ENCODE assay signal across 20 cellular contexts in the genomic region with DNA sequence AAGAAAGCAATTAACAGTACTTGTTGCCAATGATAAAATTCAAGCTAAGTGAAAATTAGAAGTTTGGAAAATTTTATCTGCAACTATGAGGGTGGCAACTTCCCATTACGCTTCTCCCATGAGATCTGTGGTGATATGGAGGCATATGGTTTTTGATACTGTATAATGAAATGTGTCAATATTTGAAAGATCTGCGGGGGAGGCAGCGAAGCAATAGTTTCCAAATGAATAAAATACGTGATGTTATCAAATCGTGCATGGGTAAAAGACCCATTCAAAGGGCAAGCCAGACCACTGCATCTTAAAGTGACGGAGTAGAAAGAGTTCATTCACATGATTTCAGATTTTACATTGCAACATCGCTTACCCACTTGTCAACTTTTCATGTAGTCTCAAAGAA. TPM values are rescaled to one million over a fixed set of nuclear protein-coding genes. Genes with fewer than 3 reads are reported as not detected.
DNase-seq lines count a peak whose midpoint lies in the region; ATAC-seq, FAIRE-seq and TF ChIP-seq lines count a peak whose summit lies in the region.
"Had no signal": no experiment of that assay in that cellular context is flagged by ENCODE, and none has a peak within 500 bp of the region (broad histone marks: within the 10 kb centered on the region; RNA-seq: fewer than 3 reads in every experiment).

No MANE protein-coding gene starts in this region.

- FAIRE-seq in GM18507 (lab: Jason Lieb, UNC): peak; percentile 5
- FAIRE-seq: H54 had no signal

- H3K27me3 Mint-ChIP-seq in activated T-cell treated with anti-CD3 and anti-CD28 coated beads, Interleukin-2, amount 50 U/mL, for 4 hours (ENCODE audit: low read depth): no peaks in the 10 kb centered on the region
- no peaks in the 10 kb centered on the region for H3K27me3 Mint-ChIP-seq in activated T-cell treated with anti-CD3 and anti-CD28 coated beads, Interleukin-2, amount 50 U/mL, for 24 hours

- no peaks in the 10 kb centered on the region for H3K27me3 ChIP-seq in RWPE2 (ENCODE audit: insufficient read depth, poor library complexity, severe bottlenecking)
- H3K27me3 ChIP-seq: MG63 had no signal

- peaks cover 3% of the 10 kb centered on the region for H3K4me1 Mint-ChIP-seq in activated T-cell treated with anti-CD3 and anti-CD28 coated beads, Interleukin-2, amount 50 U/mL, for 4 hours (ENCODE audit: low read depth)
- H3K4me1 Mint-ChIP-seq in activated T-cell treated with anti-CD3 and anti-CD28 coated beads, Interleukin-2, amount 50 U/mL, for 24 hours (ENCODE audit: low read depth): peaks cover 6% of the 10 kb centered on the region
- peaks cover 10% of the 10 kb centered on the region for H3K4me1 Mint-ChIP-seq in stimulated activated effector memory CD8-positive, alpha-beta T cell treated with anti-CD3 and anti-CD28 coated beads, Interleukin-12 subunit alpha, Interleukin-12 subunit beta, amount 100 ng/mL, for 72 hours

- H3K36me3 Mint-ChIP-seq in activated T-cell treated with anti-CD3 and anti-CD28 coated beads, Interleukin-2, amount 50 U/mL, for 4 hours (ENCODE audit: insufficient read depth): no peaks in the 10 kb centered on the region
- H3K36me3 Mint-ChIP-seq in activated T-cell treated with anti-CD3 and anti-CD28 coated beads, Interleukin-2, amount 50 U/mL, for 24 hours (ENCODE audit: low read depth): no peaks in the 10 kb centered on the region
- H3K36me3 Mint-ChIP-seq in stimulated activated effector memory CD8-positive, alpha-beta T cell treated with anti-CD3 and anti-CD28 coated beads, Interleukin-12 subunit alpha, Interleukin-12 subunit beta, amount 100 ng/mL, for 72 hours: no peaks in the 10 kb centered on the region
- H3K36me3 Mint-ChIP-seq: CD14-positive monocyte had no signal

- no peak overlapping the region for H3K4me3 Mint-ChIP-seq in activated T-cell treated with anti-CD3 and anti-CD28 coated beads, Interleukin-2, amount 50 U/mL, for 4 hours
- H3K4me3 Mint-ChIP-seq in activated T-cell treated with anti-CD3 and anti-CD28 coated beads, Interleukin-2, amount 50 U/mL, for 24 hours: no peak overlapping the region
- H3K4me3 Mint-ChIP-seq in stimulated activated effector memory CD8-positive, alpha-beta T cell treated with anti-CD3 and anti-CD28 coated beads, Interleukin-12 subunit alpha, Interleukin-12 subunit beta, amount 100 ng/mL, for 72 hours: no peak overlapping the region
- H3K4me3 Mint-ChIP-seq: CD14-positive monocyte, HFFc6 had no signal

- no peak for TF ChIP-seq CTCF in RWPE2 (IDR thresholded peaks at IDR 0.05; ENCODE audit: poor library complexity, severe bottlenecking)

- H3K9me3 ChIP-seq in RWPE2 (ENCODE audit: severe bottlenecking): no peaks in the 10 kb centered on the region
- H3K9me3 ChIP-seq: MG63 had no signal

- DNase-seq in activated T-cell treated with anti-CD3 and anti-CD28 coated beads, Interleukin-2, amount 50 U/mL, for 4 hours: no peak
- no peak for DNase-seq in activated T-cell treated with anti-CD3 and anti-CD28 coated beads, Interleukin-2, amount 50 U/mL, for 24 hours
- DNase-seq in GM18507 (ENCODE audit: extremely low spot score, insufficient read length, low read depth) (no peak), RWPE2 (ENCODE audit: low spot score) (peak; percentile 2)
- DNase-seq in stimulated activated effector memory CD8-positive, alpha-beta T cell treated with anti-CD3 and anti-CD28 coated beads, Interleukin-12 subunit alpha, Interleukin-12 subunit beta, amount 100 ng/mL, for 72 hours (ENCODE audit: low spot score in 2 of 2): no peak
- no peak for DNase-seq in stimulated activated naive CD4-positive, alpha-beta T cell treated with Interleukin-2 at 50 U/mL for 16 hours (lab: John Stamatoyannopoulos, UW)
- DNase-seq: ACHN, DMS79 treated with DMSO at 0.1 percent for 48 hours, HFFc6, MG63, NCI-H1048, NCI-H1436, NCI-H2029, NCI-H345, NCI-H524 treated with DMSO at 0.1 percent for 48 hours, PC-3, RPMI8226 had no signal

- no peaks in the 10 kb centered on the region for H3K36me3 ChIP-seq in RWPE2 (ENCODE audit: low read depth)
- H3K36me3 ChIP-seq: MG63 had no signal

- H3K27ac Mint-ChIP-seq in activated T-cell treated with anti-CD3 and anti-CD28 coated beads, Interleukin-2, amount 50 U/mL, for 24 hours: no peak overlapping the region
- H3K27ac Mint-ChIP-seq in stimulated activated effector memory CD8-positive, alpha-beta T cell treated with anti-CD3 and anti-CD28 coated beads, Interleukin-12 subunit alpha, Interleukin-12 subunit beta, amount 100 ng/mL, for 72 hours: no peak overlapping the region
- H3K27ac Mint-ChIP-seq: CD14-positive monocyte, HFFc6 had no signal

- peaks cover 10% of the 10 kb centered on the region for H3K4me1 ChIP-seq in RWPE2 (ENCODE audit: insufficient read depth, poor library complexity, severe bottlenecking)

- peak; percentile 56 to 57 for ATAC-seq in activated T-cell treated with anti-CD3 and anti-CD28 coated beads, Interleukin-2, amount 50 U/mL, for 4 hours
- ATAC-seq in RWPE2 (ENCODE audit: low read depth) (no peak), GM21423 (IDR thresholded peaks at IDR 0.05; ENCODE audit: unreplicated experiment) (no peak)
- peak; percentile 47 for ATAC-seq in stimulated activated effector memory CD8-positive, alpha-beta T cell treated with anti-CD3 and anti-CD28 coated beads, Interleukin-12 subunit alpha, Interleukin-12 subunit beta, amount 100 ng/mL, for 72 hours
- ATAC-seq: PC-3 had no signal

- H3K9me3 Mint-ChIP-seq in activated T-cell treated with anti-CD3 and anti-CD28 coated beads, Interleukin-2, amount 50 U/mL, for 4 hours: no peaks in the 10 kb centered on the region
- no peaks in the 10 kb centered on the region for H3K9me3 Mint-ChIP-seq in activated T-cell treated with anti-CD3 and anti-CD28 coated beads, Interleukin-2, amount 50 U/mL, for 24 hours
- H3K9me3 Mint-ChIP-seq in stimulated activated effector memory CD8-positive, alpha-beta T cell treated with anti-CD3 and anti-CD28 coated beads, Interleukin-12 subunit alpha, Interleukin-12 subunit beta, amount 100 ng/mL, for 72 hours: no peaks in the 10 kb centered on the region
- H3K9me3 Mint-ChIP-seq: CD14-positive monocyte, HFFc6 had no signal

- no peak overlapping the region for H3K27ac ChIP-seq in RWPE2 (ENCODE audit: poor library complexity, severe bottlenecking)

- no peak overlapping the region for H3K4me3 ChIP-seq in RWPE2 (ENCODE audit: severe bottlenecking)
- H3K4me3 ChIP-seq: MG63 had no signal

RNA-seq across cellular contexts. Expression of a gene that starts 20.9 kb away (rescaled TPM):
- 10 to 100 TPM; 24.8 to 29.5 (median 26.8) TPM for total RNA-seq in activated T-cell treated with anti-CD3 and anti-CD28 coated beads, Interleukin-2, amount 50 U/mL, for 4 hours

Comparison
In these comparisons a context has a peak if more than half of its experiments do, and no peak if none do; other contexts are left out.
1. ATAC-seq: peak in activated T-cell treated with anti-CD3 and anti-CD28 coated beads, Interleukin-2, amount 50 U/mL, for 4 hours (2 of 2) and stimulated activated effector memory CD8-positive, alpha-beta T cell treated with anti-CD3 and anti-CD28 coated beads, Interleukin-12 subunit alpha, Interleukin-12 subunit beta, amount 100 ng/mL, for 72 hours (single experiment); none in RWPE2 (single experiment) and GM21423 (single experiment).